18 cellular contexts compared by ENCODE assay signal in genomic region chr16:67649494-67649931, GRCh38. TPM values are rescaled to one million over a fixed set of nuclear protein-coding genes. Genes with fewer than 3 reads are reported as not detected.
DNase-seq lines count a peak whose midpoint lies in the region; FAIRE-seq and TF ChIP-seq lines count a peak whose summit lies in the region.
"Had no signal": no experiment of that assay in that cellular context is flagged by ENCODE, and none has a peak within 500 bp of the region (broad histone marks: within the 10 kb centered on the region; RNA-seq: fewer than 3 reads in every experiment).

No MANE protein-coding gene starts in this region.

- H3K4me1 ChIP-seq in breast epithelium (peaks cover 0 to 11% of the 10 kb centered on the region in 2 donors), small intestine (ENCODE audit: control insufficient read depth in 2 of 2, insufficient read depth in 1 of 2, low read depth in 1 of 2, low read length in 1 of 2) (no peaks in the 10 kb centered on the region)

- no peaks in the 10 kb centered on the region for H3K36me3 Mint-ChIP-seq in MCF 10A (ENCODE audit: insufficient read depth, unreplicated experiment)
- H3K36me3 Mint-ChIP-seq: type B pancreatic cell had no signal

- peaks cover 26% of the 10 kb centered on the region for H3K27me3 Mint-ChIP-seq in MCF 10A (ENCODE audit: insufficient read depth, unreplicated experiment)

- 21 to 38% (median 35%) methylated on average over 32 to 34 of the region's 34 CpGs for WGBS in small intestine, 3 donors
- 21 to 24% methylated on average over 27 to 34 of the region's 34 CpGs for WGBS in lower leg skin, 2 donors

- no peaks in the 10 kb centered on the region for H3K4me1 Mint-ChIP-seq in MCF 10A (ENCODE audit: insufficient read depth, unreplicated experiment)

- no peak overlapping the region for H3K27ac ChIP-seq in breast epithelium
- no peak overlapping the region for H3K27ac ChIP-seq in small intestine (ENCODE audit: low read depth in 1 of 2, low read length in 1 of 2)
- H3K27ac ChIP-seq: A549 had no signal

- H3K27ac Mint-ChIP-seq in MCF 10A (ENCODE audit: low read depth, unreplicated experiment): no peak overlapping the region
- H3K27ac Mint-ChIP-seq: activated T-helper 1 cell treated with anti-CD3 and anti-CD28 coated beads, Interleukin-12 subunit alpha, Interleukin-12 subunit beta, Interleukin-2, Interleukin-4 antibody, amounts not matched to agents 30 ng/mL and 10 ng/mL and 1 ng/mL, durations not matched to agents 14 hours and 24 hours and 36 hours; progenitor cell of endocrine pancreas; type B pancreatic cell had no signal

- CTCF ChIA-PET in MCF 10A (lab: Yijun Ruan, JAX): no interaction called here

- TF ChIP-seq CTCF in MCF 10A (IDR thresholded peaks at IDR 0.05; ENCODE audit: unreplicated experiment): no peak
- TF ChIP-seq CTCF in breast epithelium (IDR thresholded peaks at IDR 0.05): no peak
- TF ChIP-seq CTCF in lower leg skin (IDR thresholded peaks at IDR 0.05): no peak

- no peaks in the 10 kb centered on the region for H3K36me3 ChIP-seq in breast epithelium
- no peaks in the 10 kb centered on the region for H3K36me3 ChIP-seq in small intestine (ENCODE audit: control insufficient read depth in 2 of 2, insufficient read depth in 2 of 2, low read length in 2 of 2)

- DNase-seq in MCF 10A (ENCODE audit: unreplicated experiment) (peak; percentile 40), breast epithelium (ENCODE audit: low spot score in 2 of 2) (no peak), islet precursor cell (peak; percentile 86), small intestine (peak; percentile 56), lower leg skin (ENCODE audit: low spot score in 2 of 2) (no peak)
- no peak for DNase-seq in stimulated activated CD4-positive, alpha-beta T cell treated with anti-CD3 and anti-CD28 coated beads, Interleukin-12 subunit alpha, Interleukin-12 subunit beta, amount 100 ng/mL, for 4 hours
- DNase-seq: activated CD4-positive, alpha-beta T cell treated with anti-CD3 and anti-CD28 coated beads, Interleukin-2, amount 50 U/mL, for 4 hours; amygdala; Caco-2; cortex of kidney; NCI-H1694; NCI-H510A treated with DMSO at 0.1 percent for 48 hours; stimulated activated CD8-positive, alpha-beta memory T cell treated with anti-CD3 and anti-CD28 coated beads, Interleukin-4, amount 100 ng/mL, for 48 hours had no signal

- H3K27me3 ChIP-seq in breast epithelium (peaks cover 28 to 88% of the 10 kb centered on the region in 2 donors), small intestine (ENCODE audit: control insufficient read depth in 2 of 2, insufficient read depth in 2 of 2, low read length in 2 of 2) (peaks cover 4 to 19% of the 10 kb centered on the region in 2 donors)

- H3K4me3 Mint-ChIP-seq in MCF 10A (ENCODE audit: unreplicated experiment): no peak overlapping the region
- H3K4me3 Mint-ChIP-seq: activated T-helper 1 cell treated with anti-CD3 and anti-CD28 coated beads, Interleukin-12 subunit alpha, Interleukin-12 subunit beta, Interleukin-2, Interleukin-4 antibody, amounts not matched to agents 30 ng/mL and 10 ng/mL and 1 ng/mL, durations not matched to agents 14 hours and 24 hours and 36 hours; type B pancreatic cell had no signal

- TF ChIP-seq POLR2A in breast epithelium (IDR thresholded peaks at IDR 0.05) (no peak), lower leg skin (IDR thresholded peaks at IDR 0.05) (no peak)

- H3K9me3 ChIP-seq in breast epithelium: no peaks in the 10 kb centered on the region
- no peaks in the 10 kb centered on the region for H3K9me3 ChIP-seq in small intestine (ENCODE audit: control insufficient read depth, low read depth)
- H3K9me3 ChIP-seq: A549, Caco-2 had no signal

- H3K9me3 Mint-ChIP-seq in MCF 10A (ENCODE audit: unreplicated experiment): no peaks in the 10 kb centered on the region
- H3K9me3 Mint-ChIP-seq: activated T-helper 1 cell treated with anti-CD3 and anti-CD28 coated beads, Interleukin-12 subunit alpha, Interleukin-12 subunit beta, Interleukin-2, Interleukin-4 antibody, amounts not matched to agents 30 ng/mL and 10 ng/mL and 1 ng/mL, durations not matched to agents 14 hours and 24 hours and 36 hours; T-helper 1 cell treated with Interleukin-12 subunit alpha and Interleukin-12 subunit beta and Interleukin-4 antibody, amounts not matched to agents 30 μg/mL and 1 μg/mL, for 36 hours; type B pancreatic cell had no signal

- POLR2A ChIA-PET in MCF 10A (lab: Yijun Ruan, JAX): no interaction called here

- BruUV-seq in MCF 10A (replicated peaks; lab: Mats Ljungman, UMichigan): no TSS peak

- H3K4me3 ChIP-seq in breast epithelium (peak overlapping the region in 1 of 3 donors; percentile 48), small intestine (ENCODE audit: low read depth in 1 of 2, low read length in 2 of 2) (no peak overlapping the region), lower leg skin (ENCODE audit: low read depth, poor library complexity, severe bottlenecking) (no peak overlapping the region)
- H3K4me3 ChIP-seq: A549 had no signal

- FAIRE-seq in small intestine (lab: Jason Lieb, UNC): no peak
- FAIRE-seq: A549 had no signal

- intact Hi-C loops in MCF 10A (cut with micrococcal nuclease): no loop called here
- intact Hi-C loops in breast epithelium (cut with DNase I; ENCODE audit: low total_unique reads): no loop called here
- intact Hi-C loops in lower leg skin (cut with DNase I; ENCODE audit: low total_unique reads): no loop called here

RNA-seq across cellular contexts. Expression of gene CARMIL2, which starts 4.6 kb away (rescaled TPM):
- total RNA-seq in MCF 10A (2022): 1.6 and 1.9 TPM in 2 replicates
- 1 to 10 TPM in 2 of 3 donors, under 1 TPM in 1; 0.96 to 2.3 (median 1.6) TPM for total RNA-seq in breast epithelium
- polyA plus RNA-seq in small intestine: 1 to 10 TPM; 2.2 to 7.6 (median 3.7) TPM
- 1 to 10 TPM in 2 of 4 donors, under 1 TPM in 2; 0.91 to 4.7 (median 1.9) TPM for total RNA-seq in lower leg skin

RNA-seq across cellular contexts. Expression of gene ACD, which starts 10.5 kb away (rescaled TPM):
- total RNA-seq in MCF 10A (2022) (26.1 and 33.6 TPM in 2 replicates), breast epithelium (10 to 100 TPM; 19.4 to 20.6 (median 19.8) TPM), lower leg skin (10 to 100 TPM; 18.7 to 31.1 (median 23.4) TPM)
- polyA plus RNA-seq in small intestine: 10 to 100 TPM in 2 of 3 donors, 1 to 10 TPM in 1; 7.2 to 15.2 (median 12.2) TPM

RNA-seq across cellular contexts. Expression of gene PARD6A, which starts 11.2 kb away (rescaled TPM):
- 3.2 and 4.5 TPM in 2 replicates for total RNA-seq in MCF 10A (2022)
- total RNA-seq in breast epithelium: 1 to 10 TPM; 6.4 to 8.5 (median 7.2) TPM
- polyA plus RNA-seq in small intestine: 1 to 10 TPM; 2.5 to 6.8 (median 3.0) TPM
- 1 to 10 TPM; 2.1 to 3.5 (median 2.4) TPM for total RNA-seq in lower leg skin

RNA-seq across cellular contexts. Expression of gene ENKD1, which starts 17.0 kb away (rescaled TPM):
- total RNA-seq in MCF 10A (2022): 12.8 and 14.5 TPM in 2 replicates
- 10 to 100 TPM; 18.6 to 21.0 (median 20.1) TPM for total RNA-seq in breast epithelium
- polyA plus RNA-seq in small intestine: 10 to 100 TPM in 2 of 3 donors, 1 to 10 TPM in 1; 4.1 to 13.2 (median 13.0) TPM
- 10 to 100 TPM; 14.5 to 21.2 (median 17.5) TPM for total RNA-seq in lower leg skin

RNA-seq across cellular contexts. Expression of gene C16orf86, which starts 17.1 kb away (rescaled TPM):
- total RNA-seq in MCF 10A (2022): 0.54 and 0.65 TPM in 2 replicates
- 10 to 100 TPM in 2 of 3 donors, 1 to 10 TPM in 1; 7.2 to 18.1 (median 11.1) TPM for total RNA-seq in breast epithelium
- 1 to 10 TPM in 2 of 3 donors, not detected in 1; 1.9 to 3.2 TPM for polyA plus RNA-seq in small intestine
- 10 to 100 TPM in 1 of 4 donors, 1 to 10 TPM in 3; 2.2 to 10.4 (median 7.2) TPM for total RNA-seq in lower leg skin

Comparison
In these comparisons a context has a peak if more than half of its experiments do, and no peak if none do; other contexts are left out.
1. DNase-seq: peak in MCF 10A (single experiment), islet precursor cell (single experiment) and small intestine (single experiment); none in breast epithelium (0 of 2), lower leg skin (0 of 2) and stimulated activated CD4-positive, alpha-beta T cell treated with anti-CD3 and anti-CD28 coated beads, Interleukin-12 subunit alpha, Interleukin-12 subunit beta, amount 100 ng/mL, for 4 hours (single experiment).